In the genomic region with DNA sequence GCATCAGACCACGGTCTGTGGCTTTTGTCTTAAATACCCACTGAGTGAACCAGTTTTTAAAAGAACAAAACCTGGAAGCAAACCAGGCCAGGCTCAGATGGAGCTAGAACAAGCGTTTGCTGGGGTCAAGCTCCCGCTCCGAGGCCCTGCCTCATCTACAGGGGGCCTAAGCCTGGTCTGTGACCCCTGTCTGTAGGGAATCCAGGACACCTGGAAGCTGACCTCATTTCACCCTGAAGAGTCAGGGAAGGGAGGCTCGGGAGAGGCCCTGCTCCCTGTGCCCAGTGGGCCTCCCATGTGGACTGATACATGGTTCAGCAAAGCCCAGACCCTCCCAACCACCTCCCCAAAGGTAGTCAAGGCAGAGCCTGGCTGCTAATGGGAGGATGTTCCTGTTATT, we compare ENCODE assay signal across 15 cellular contexts. TPM values are rescaled to one million over a fixed set of nuclear protein-coding genes. Genes with fewer than 3 reads are reported as not detected.
A peak's percentile ranks its signal among the peaks of the same experiment; 100 is the strongest.
DNase-seq lines count a peak whose midpoint lies in the region; ATAC-seq and TF ChIP-seq lines count a peak whose summit lies in the region.
"Had no signal": no experiment of that assay in that cellular context is flagged by ENCODE, and none has a peak within 500 bp of the region (broad histone marks: within the 10 kb centered on the region; RNA-seq: fewer than 3 reads in every experiment).

No MANE protein-coding gene starts in this region.

- H4K20me1 ChIP-seq in IMR-90 (ENCODE audit: insufficient read depth, low read length): no peaks in the 10 kb centered on the region
- no peaks in the 10 kb centered on the region for H4K20me1 ChIP-seq in H9 (ENCODE audit: control insufficient read depth, insufficient read depth, insufficient read length)
- H4K20me1 ChIP-seq: BLaER1 treated with 17β-estradiol and CSF1 and Interleukin-3, amounts not matched to agents 10 nM and 100 nM had no signal

- no peaks in the 10 kb centered on the region for H3K36me3 ChIP-seq in IMR-90 (ENCODE audit: control insufficient read depth, insufficient read depth, low read length)
- no peaks in the 10 kb centered on the region for H3K36me3 ChIP-seq in CD4-positive, alpha-beta memory T cell (ENCODE audit: insufficient read depth, low read length)
- H3K36me3 ChIP-seq: BLaER1 treated with 17β-estradiol and CSF1 and Interleukin-3, amounts not matched to agents 10 nM and 100 nM had no signal

- intact Hi-C loops in IMR-90 (cut with micrococcal nuclease): no loop called here
- intact Hi-C loops in CD4-positive, alpha-beta memory T cell (cut with micrococcal nuclease): no loop called here

- TF ChIP-seq CTCF in IMR-90 (conservative IDR thresholded peaks at IDR 0.05; ENCODE audit: low read depth, low read length): no peak
- TF ChIP-seq CTCF in H9 (conservative IDR thresholded peaks at IDR 0.05): no peak

- TF ChIP-seq POLR2A in IMR-90 (IDR thresholded peaks at IDR 0.05; ENCODE audit: low read depth, low read length): no peak

- H3K23ac ChIP-seq in IMR-90 (ENCODE audit: low read depth, low read length): no peak overlapping the region
- H3K23ac ChIP-seq in H9 (ENCODE audit: insufficient read length, low read depth, low read length): no peak overlapping the region

- no peak overlapping the region for H2AK9ac ChIP-seq in IMR-90 (replicated peaks; ENCODE audit: low read depth, low read length, poor library complexity)

- H2AFZ ChIP-seq in IMR-90 (replicated peaks; ENCODE audit: low read length, poor library complexity): peak overlapping the region; percentile 49
- no peak overlapping the region for H2AFZ ChIP-seq in H9 (ENCODE audit: low read length)

- no peak overlapping the region for H3K4ac ChIP-seq in IMR-90 (ENCODE audit: low read depth, low read length)
- H3K4ac ChIP-seq in H9 (ENCODE audit: low read depth, low read length): no peak overlapping the region

- H4K91ac ChIP-seq in IMR-90 (ENCODE audit: insufficient read depth, low read depth, low read length) (no peak overlapping the region), H9 (ENCODE audit: insufficient read length, low read depth, low read length) (no peak overlapping the region)

- no peak overlapping the region for H3K56ac ChIP-seq in IMR-90 (ENCODE audit: extremely low read depth, insufficient read depth, low read length)
- no peak overlapping the region for H3K56ac ChIP-seq in H9 (ENCODE audit: insufficient read length, low read depth, low read length)

- H3K4me1 Mint-ChIP-seq in H9: peaks cover 0 to 12% of the 10 kb centered on the region in 2 experiments; a peak in 3 of 4 replicates
- no peaks in the 10 kb centered on the region for H3K4me1 Mint-ChIP-seq in CD4-positive, alpha-beta memory T cell
- H3K4me1 Mint-ChIP-seq: CD4-positive, CD25-positive, alpha-beta regulatory T cell had no signal

- dilution Hi-C loops in IMR-90 (cut with HindIII; ENCODE audit: low sequenced_read_pairs, unreplicated experiment): no loop called here

- H3T11ph ChIP-seq in H9 (ENCODE audit: low read length): no peak overlapping the region

- H3K79me1 ChIP-seq in IMR-90 (ENCODE audit: low read depth in 1 of 2, low read length in 2 of 2) (no peaks in the 10 kb centered on the region), H9 (ENCODE audit: insufficient read depth, low read depth, low read length, poor library complexity, severe bottlenecking) (no peaks in the 10 kb centered on the region)

- no peaks in the 10 kb centered on the region for H3K23me2 ChIP-seq in H9 (ENCODE audit: insufficient read length, low read depth, low read length, poor library complexity, severe bottlenecking)

- H2AK5ac ChIP-seq in IMR-90 (ENCODE audit: low read depth, low read length) (no peak overlapping the region), H9 (ENCODE audit: insufficient read length, low read length) (no peak overlapping the region)

- H3K9me1 ChIP-seq in IMR-90 (ENCODE audit: insufficient read depth, low read length): no peaks in the 10 kb centered on the region

- WGBS in IMR-90 (ENCODE audit: extremely low coverage in 2 of 2, insufficient read length in 1 of 2), 2 experiments: 67% methylated on average over 1 of the region's 5 CpGs; no CpG with 5 or more reads in 1 of the 2 experiments
- no CpG with 5 or more reads among the region's 5 CpGs for WGBS in H9 (ENCODE audit: extremely low coverage, insufficient read length, low lambda C conversion rate)

- no peak overlapping the region for H3K9ac ChIP-seq in IMR-90 (ENCODE audit: low read depth, low read length)
- no peak overlapping the region for H3K9ac ChIP-seq in H9 (ENCODE audit: extremely low read depth, insufficient read length, low read length)
- H3K9ac ChIP-seq: BLaER1 treated with 17β-estradiol and CSF1 and Interleukin-3, amounts not matched to agents 10 nM and 100 nM had no signal

- ATAC-seq in IMR-90 (ENCODE audit: low read depth) (no peak), GM18519 (IDR thresholded peaks at IDR 0.05; ENCODE audit: low FRiP score, unreplicated experiment) (no peak)
- ATAC-seq: HCT116 had no signal

- BruUV-seq in IMR-90 (replicated peaks; lab: Mats Ljungman, UMichigan): no TSS peak

- H3K18ac ChIP-seq in IMR-90 (ENCODE audit: low read depth, low read length) (no peak overlapping the region), H9 (ENCODE audit: insufficient read length, low read depth, low read length) (no peak overlapping the region)

- H2BK15ac ChIP-seq in IMR-90 (ENCODE audit: low read depth, low read length): no peak overlapping the region
- no peak overlapping the region for H2BK15ac ChIP-seq in H9 (ENCODE audit: low read depth, low read length)

- no peak overlapping the region for H2BK20ac ChIP-seq in IMR-90 (ENCODE audit: low read depth, low read length)
- H2BK20ac ChIP-seq in H9 (ENCODE audit: low read depth, low read length, poor library complexity, severe bottlenecking): no peak overlapping the region

- H3K27ac ChIP-seq in IMR-90 (ENCODE audit: insufficient read depth, low read length) (no peak overlapping the region), H9 (ENCODE audit: insufficient read length, low read depth, low read length) (no peak overlapping the region)
- no peak overlapping the region for H3K27ac ChIP-seq in CD4-positive, alpha-beta memory T cell (ENCODE audit: low read depth, low read length)
- H3K27ac ChIP-seq: 22Rv1; BLaER1 treated with 17β-estradiol and CSF1 and Interleukin-3, amounts not matched to agents 10 nM and 100 nM had no signal

- no peak overlapping the region for H4K8ac ChIP-seq in IMR-90 (ENCODE audit: low read depth in 2 of 2, low read length in 2 of 2)
- no peak overlapping the region for H4K8ac ChIP-seq in H9 (replicated peaks; ENCODE audit: insufficient read length, low read depth, low read length)

- no peak overlapping the region for H3K4me2 ChIP-seq in IMR-90 (ENCODE audit: low read depth, low read length)
- H3K4me2 ChIP-seq in H9 (ENCODE audit: insufficient read depth, insufficient read length, low read length): no peak overlapping the region

- H2BK5ac ChIP-seq in IMR-90 (ENCODE audit: low read depth, low read length, poor library complexity, severe bottlenecking): no peak overlapping the region
- no peak overlapping the region for H2BK5ac ChIP-seq in H9 (ENCODE audit: insufficient read length, low read length)

- H3K9me3 ChIP-seq in IMR-90 (ENCODE audit: control insufficient read depth, insufficient read depth, low read length) (no peaks in the 10 kb centered on the region), H9 (ENCODE audit: control insufficient read depth, low read depth, low read length) (no peaks in the 10 kb centered on the region)
- H3K9me3 ChIP-seq in CD4-positive, alpha-beta memory T cell (ENCODE audit: control insufficient read depth in 1 of 2, low read length in 2 of 2): no peaks in the 10 kb centered on the region
- H3K9me3 ChIP-seq: BLaER1 treated with 17β-estradiol and CSF1 and Interleukin-3, amounts not matched to agents 10 nM and 100 nM had no signal

- no peak overlapping the region for H3K4me3 Mint-ChIP-seq in H9
- no peak overlapping the region for H3K4me3 Mint-ChIP-seq in CD4-positive, alpha-beta memory T cell
- H3K4me3 Mint-ChIP-seq: CD4-positive, CD25-positive, alpha-beta regulatory T cell had no signal

- no peak overlapping the region for H3K4me3 ChIP-seq in IMR-90 (ENCODE audit: insufficient read depth, low read depth, low read length)
- no peak overlapping the region for H3K4me3 ChIP-seq in CD4-positive, alpha-beta memory T cell (ENCODE audit: low read length in 2 of 2)
- H3K4me3 ChIP-seq: BLaER1 treated with 17β-estradiol and CSF1 and Interleukin-3, amounts not matched to agents 10 nM and 100 nM had no signal

- no peak for TF ChIP-seq RAD21 in IMR-90 (IDR thresholded peaks at IDR 0.05; ENCODE audit: low read length)

- DNase-seq in activated CD8-positive, alpha-beta memory T cell treated with anti-CD3 and anti-CD28 coated beads for 24 hours: peak; percentile 26
- no peak for DNase-seq in activated CD8-positive, alpha-beta memory T cell treated with anti-CD3 and anti-CD28 coated beads, Interleukin-2, amount 50 U/mL, for 48 hours
- DNase-seq in IMR-90: no peak
- DNase-seq in mesenteric fat pad (ENCODE audit: low spot score): peak; percentile 51
- peak; percentile 2 for DNase-seq in stimulated activated CD8-positive, alpha-beta memory T cell treated with anti-CD3 and anti-CD28 coated beads, Interleukin-4, amount 100 ng/mL, for 48 hours
- DNase-seq in H9: no peak
- no peak for DNase-seq in CD4-positive, alpha-beta memory T cell
- DNase-seq: AML-193; Calu3; CD4-positive, CD25-positive, alpha-beta regulatory T cell; DMS79 had no signal

- H3K27me3 ChIP-seq in IMR-90 (ENCODE audit: control insufficient read depth, insufficient read depth, low read length) (peaks cover 52% of the 10 kb centered on the region), H9 (ENCODE audit: insufficient read depth, low read length) (no peaks in the 10 kb centered on the region)
- no peaks in the 10 kb centered on the region for H3K27me3 ChIP-seq in CD4-positive, alpha-beta memory T cell (ENCODE audit: insufficient read depth, low read length)
- H3K27me3 ChIP-seq: BLaER1 treated with 17β-estradiol and CSF1 and Interleukin-3, amounts not matched to agents 10 nM and 100 nM had no signal

- no peak overlapping the region for H3K27ac Mint-ChIP-seq in H9
- no peak overlapping the region for H3K27ac Mint-ChIP-seq in CD4-positive, alpha-beta memory T cell
- H3K27ac Mint-ChIP-seq: CD4-positive, CD25-positive, alpha-beta regulatory T cell had no signal

- H2BK120ac ChIP-seq in IMR-90 (ENCODE audit: low read depth, low read length) (no peak overlapping the region), H9 (ENCODE audit: low read depth, low read length, poor library complexity, severe bottlenecking) (no peak overlapping the region)

- no peak overlapping the region for H2BK12ac ChIP-seq in H9 (ENCODE audit: insufficient read length, low read depth, low read length)

- H3K9me3 Mint-ChIP-seq in H9: peaks cover 0 to 3% of the 10 kb centered on the region in 2 experiments; a peak in 1 of 5 replicates
- H3K9me3 Mint-ChIP-seq in CD4-positive, alpha-beta memory T cell: peaks cover 0 to 5% (median 0%) of the 10 kb centered on the region in 8 donors

- H3K14ac ChIP-seq in IMR-90 (replicated peaks; ENCODE audit: low read depth, low read length): no peak overlapping the region
- H3K14ac ChIP-seq in H9 (ENCODE audit: insufficient read depth, low read length): no peak overlapping the region

- peaks cover 10% of the 10 kb centered on the region for H3K27me3 Mint-ChIP-seq in H9 (ENCODE audit: low read depth)
- H3K27me3 Mint-ChIP-seq in CD4-positive, alpha-beta memory T cell: peaks cover 17 to 35% of the 10 kb centered on the region in 2 donors

- CTCF ChIA-PET in IMR-90 (lab: Yijun Ruan, JAX): no interaction called here
- CTCF ChIA-PET in CD4-positive, alpha-beta memory T cell (lab: Charles Lee; ENCODE audit: partially characterized antibody): no interaction called here

- no peaks in the 10 kb centered on the region for H3K4me1 ChIP-seq in IMR-90 (ENCODE audit: control insufficient read depth, insufficient read depth, low read length)
- no peaks in the 10 kb centered on the region for H3K4me1 ChIP-seq in H9 (ENCODE audit: insufficient read depth, low read length)
- H3K4me1 ChIP-seq in CD4-positive, alpha-beta memory T cell (ENCODE audit: insufficient read depth, low read length): no peaks in the 10 kb centered on the region

- H3K36me3 Mint-ChIP-seq in H9 (ENCODE audit: insufficient read depth in 1 of 3, low read depth in 3 of 3): no peaks in the 10 kb centered on the region
- no peaks in the 10 kb centered on the region for H3K36me3 Mint-ChIP-seq in CD4-positive, alpha-beta memory T cell
- H3K36me3 Mint-ChIP-seq: CD4-positive, CD25-positive, alpha-beta regulatory T cell had no signal

- H3K79me2 ChIP-seq in H9 (ENCODE audit: insufficient read depth, low read length): no peaks in the 10 kb centered on the region

- H4K5ac ChIP-seq in IMR-90 (ENCODE audit: low read depth, low read length) (no peak overlapping the region), H9 (ENCODE audit: insufficient read length, low read depth, low read length) (no peak overlapping the region)

- in situ Hi-C loops in IMR-90 (cut with MboI; ENCODE audit: low sequenced_read_pairs): no loop called here

- POLR2A ChIA-PET in IMR-90 (lab: Charles Lee; ENCODE audit: unreplicated experiment): no interaction called here
- POLR2A ChIA-PET in CD4-positive, alpha-beta memory T cell (lab: Charles Lee; ENCODE audit: partially characterized antibody): no interaction called here

RNA-seq across cellular contexts. Expression of gene DLGAP4, which starts 26.8 kb away (rescaled TPM):
- total RNA-seq in IMR-90 (2012; rRNA removed) (27.8 and 32.3 TPM in 2 replicates), mesenteric fat pad (83.1 TPM), H9 (2021) (48.0 and 54.6 TPM in 2 replicates)
- 73.2 and 76.7 TPM in 2 replicates for polyA plus RNA-seq in IMR-90 (2012; rRNA removed)
- 46.0 and 62.2 TPM in 2 replicates for polyA plus RNA-seq in IMR-90 (2012; cell fraction: cytosol; rRNA removed)
- 93.5 and 119 TPM in 2 replicates for polyA plus RNA-seq in IMR-90 (2012; cell fraction: nucleus; rRNA removed; ENCODE audit: low replicate concordance)
- 10 to 100 TPM; 38.1 to 50.2 TPM for total RNA-seq in CD4-positive, alpha-beta memory T cell
- 10 to 100 TPM; 13.3 to 23.9 TPM for polyA plus RNA-seq in CD4-positive, alpha-beta memory T cell

RNA-seq across cellular contexts. Expression of gene AAR2, which starts 43.1 kb away (rescaled TPM):
- total RNA-seq in IMR-90 (2012; rRNA removed) (28.1 and 35.8 TPM in 2 replicates), mesenteric fat pad (27.1 TPM), H9 (2021) (36.9 and 37.8 TPM in 2 replicates)
- polyA plus RNA-seq in IMR-90 (2012; rRNA removed): 28.2 and 30.2 TPM in 2 replicates
- 16.6 and 21.0 TPM in 2 replicates for polyA plus RNA-seq in IMR-90 (2012; cell fraction: cytosol; rRNA removed)
- polyA plus RNA-seq in IMR-90 (2012; cell fraction: nucleus; rRNA removed; ENCODE audit: low replicate concordance): 12.5 and 16.3 TPM in 2 replicates
- 10 to 100 TPM; 21.7 to 23.0 TPM for total RNA-seq in CD4-positive, alpha-beta memory T cell
- 10 to 100 TPM; 42.2 to 54.3 TPM for polyA plus RNA-seq in CD4-positive, alpha-beta memory T cell

Comparison
In these comparisons a context has a peak if more than half of its experiments do, and no peak if none do; other contexts are left out.
1. DNase-seq: peak in activated CD8-positive, alpha-beta memory T cell treated with anti-CD3 and anti-CD28 coated beads for 24 hours (single experiment), mesenteric fat pad (single experiment) and stimulated activated CD8-positive, alpha-beta memory T cell treated with anti-CD3 and anti-CD28 coated beads, Interleukin-4, amount 100 ng/mL, for 48 hours (single experiment); none in activated CD8-positive, alpha-beta memory T cell treated with anti-CD3 and anti-CD28 coated beads, Interleukin-2, amount 50 U/mL, for 48 hours (single experiment), IMR-90 (single experiment), H9 (single experiment) and CD4-positive, alpha-beta memory T cell (0 of 5).